In genomic region chr7:27955596-27955995, GRCh38 we compare ENCODE assay signal across 16 cellular contexts.
DNase-seq lines count a peak whose midpoint lies in the region; ATAC-seq and TF ChIP-seq lines count a peak whose summit lies in the region.
"Had no signal": no experiment of that assay in that cellular context is flagged by ENCODE, and none has a peak within 500 bp of the region (broad histone marks: within the 10 kb centered on the region; RNA-seq: fewer than 3 reads in every experiment).

No MANE protein-coding gene starts in this region.

- no peak for TF ChIP-seq POLR2A in body of pancreas (IDR thresholded peaks at IDR 0.05)

- H3K4me1 ChIP-seq in HEK293 (ENCODE audit: control insufficient read depth, insufficient read depth, low read length) (no peaks in the 10 kb centered on the region), body of pancreas (peaks cover 7% of the 10 kb centered on the region)
- H3K4me1 ChIP-seq: BLaER1 treated with 17β-estradiol and CSF1 and Interleukin-3, amounts not matched to agents 10 nM and 100 nM had no signal

- no peaks in the 10 kb centered on the region for H3K27me3 Mint-ChIP-seq in stimulated activated naive B cell treated with anti-CD40 and anti-IgM and Interleukin-4, amounts not matched to agents 10 μg/mL and 1 μg/mL and 100 μg/mL, for 72 hours
- H3K27me3 Mint-ChIP-seq: CD4-positive, alpha-beta memory T cell had no signal

- peak; percentile 42 to 83 for ATAC-seq in stimulated activated naive B cell treated with anti-CD40 and anti-IgM and Interleukin-4, amounts not matched to agents 10 μg/mL and 1 μg/mL and 100 μg/mL, for 72 hours (replicated peaks)
- ATAC-seq in GM18907 (IDR thresholded peaks at IDR 0.05; ENCODE audit: unreplicated experiment) (no peak), body of pancreas (no peak)
- ATAC-seq: GM12878 had no signal

- H3K9me3 ChIP-seq in HEK293 (ENCODE audit: control insufficient read depth, insufficient read depth, low read depth, low read length): no peaks in the 10 kb centered on the region
- H3K9me3 ChIP-seq in body of pancreas: no peaks in the 10 kb centered on the region
- H3K9me3 ChIP-seq: BLaER1 treated with 17β-estradiol and CSF1 and Interleukin-3, amounts not matched to agents 10 nM and 100 nM had no signal

- peaks cover 15 to 39% of the 10 kb centered on the region in 2 donors for H3K4me1 Mint-ChIP-seq in stimulated activated naive B cell treated with anti-CD40 and anti-IgM and Interleukin-4, amounts not matched to agents 10 μg/mL and 1 μg/mL and 100 μg/mL, for 72 hours

- H3K36me3 Mint-ChIP-seq in stimulated activated naive B cell treated with anti-CD40 and anti-IgM and Interleukin-4, amounts not matched to agents 10 μg/mL and 1 μg/mL and 100 μg/mL, for 72 hours: peaks cover 21 to 26% of the 10 kb centered on the region in 2 donors

- H3K27ac ChIP-seq in HEK293 (ENCODE audit: extremely low read depth, low read depth, low read length) (no peak overlapping the region), body of pancreas (no peak overlapping the region)
- H3K27ac ChIP-seq: BLaER1 treated with 17β-estradiol and CSF1 and Interleukin-3, amounts not matched to agents 10 nM and 100 nM; GM23248 had no signal

- no peak overlapping the region for H3K4me3 Mint-ChIP-seq in stimulated activated naive B cell treated with anti-CD40 and anti-IgM and Interleukin-4, amounts not matched to agents 10 μg/mL and 1 μg/mL and 100 μg/mL, for 72 hours
- H3K4me3 Mint-ChIP-seq: CD4-positive, alpha-beta memory T cell had no signal

- POLR2A ChIA-PET in HEK293 (lab: Yijun Ruan, JAX): no interaction called here

- no peak overlapping the region for H3K27ac Mint-ChIP-seq in stimulated activated naive B cell treated with anti-CD40 and anti-IgM and Interleukin-4, amounts not matched to agents 10 μg/mL and 1 μg/mL and 100 μg/mL, for 72 hours

- intact Hi-C loops in cardiac septum (cut with DNase I): no loop called here
- intact Hi-C loops in body of pancreas (cut with DNase I): no loop called here

- CTCF ChIA-PET in HEK293 (lab: Yijun Ruan, JAX): no interaction called here

- H3K4me3 ChIP-seq in HEK293 (ENCODE audit: low read depth, low read length) (no peak overlapping the region), body of pancreas (no peak overlapping the region)
- H3K4me3 ChIP-seq: BLaER1 treated with 17β-estradiol and CSF1 and Interleukin-3, amounts not matched to agents 10 nM and 100 nM; GM12878; GM23248 had no signal

- DNase-seq in NCI-H1105 treated with DMSO at 0.1 percent for 48 hours (lab: John Stamatoyannopoulos, UW) (peak; percentile 14), NCI-H1105 (lab: John Stamatoyannopoulos, UW) (no peak), NCI-H69 (lab: John Stamatoyannopoulos, UW) (peak; percentile 33), cardiac septum (ENCODE audit: low spot score) (no peak), body of pancreas (no peak)
- DNase-seq in stimulated activated naive B cell treated with anti-CD40 and anti-IgM and Interleukin-4, amounts not matched to agents 10 μg/mL and 1 μg/mL and 100 μg/mL, for 72 hours: no peak
- DNase-seq: 8988T; ACHN; CD4-positive, alpha-beta memory T cell; DMS53; GM23248; IMR-90 had no signal

- no peaks in the 10 kb centered on the region for H3K9me3 Mint-ChIP-seq in stimulated activated naive B cell treated with anti-CD40 and anti-IgM and Interleukin-4, amounts not matched to agents 10 μg/mL and 1 μg/mL and 100 μg/mL, for 72 hours
- H3K9me3 Mint-ChIP-seq: CD4-positive, alpha-beta memory T cell had no signal

- H3K36me3 ChIP-seq in HEK293 (ENCODE audit: control insufficient read depth in 2 of 2, insufficient read depth in 1 of 2, low read length in 2 of 2): no peaks in the 10 kb centered on the region
- no peaks in the 10 kb centered on the region for H3K36me3 ChIP-seq in body of pancreas (replicated peaks in 1 of 2; ENCODE audit: insufficient read depth in 1 of 2, low read depth in 2 of 2)

- no peak for TF ChIP-seq CTCF in HEK293 (tag by site-specific recombination; IDR thresholded peaks at IDR 0.05)
- TF ChIP-seq CTCF in body of pancreas (IDR thresholded peaks at IDR 0.05): no peak

- no peaks in the 10 kb centered on the region for H3K27me3 ChIP-seq in body of pancreas
- H3K27me3 ChIP-seq: BLaER1 treated with 17β-estradiol and CSF1 and Interleukin-3, amounts not matched to agents 10 nM and 100 nM had no signal

- 89 to 92% methylated on average over 2 of the region's 2 CpGs for whole genome bisulfite sequencing in body of pancreas, 2 donors

TF ChIP-seq in HEK293, 187 proteins besides CTCF, POLR2A, EP300 and RAD21:
- TF ChIP-seq WT1 (tag by site-specific recombination; IDR thresholded peaks at IDR 0.05) (peak; percentile 85), FEZF1 (tag by site-specific recombination; IDR thresholded peaks at IDR 0.05) (0 out of 2 replicates have a peak, but pooled peaks have one; percentile 33), ZNF335 (tag by site-specific recombination; conservative IDR thresholded peaks at IDR 0.05) (no peak), PRDM6 (tag by site-specific recombination; IDR thresholded peaks at IDR 0.05) (0 out of 2 replicates have a peak, but pooled peaks have one; percentile 8)

Comparison
In these comparisons a context has a peak if more than half of its experiments do, and no peak if none do; other contexts are left out.
1. DNase-seq: peak in NCI-H1105 treated with DMSO at 0.1 percent for 48 hours (single experiment) and NCI-H69 (single experiment); none in NCI-H1105 (single experiment), stimulated activated naive B cell treated with anti-CD40 and anti-IgM and Interleukin-4, amounts not matched to agents 10 μg/mL and 1 μg/mL and 100 μg/mL, for 72 hours (single experiment), cardiac septum (single experiment) and body of pancreas (0 of 4).
2. ATAC-seq: peak in stimulated activated naive B cell treated with anti-CD40 and anti-IgM and Interleukin-4, amounts not matched to agents 10 μg/mL and 1 μg/mL and 100 μg/mL, for 72 hours (2 of 2); none in GM18907 (single experiment) and body of pancreas (single experiment).